In genomic region chr10:103580422-103580821, GRCh38 we compare ENCODE assay signal across 18 cellular contexts.
"Had no signal": no experiment of that assay in that cellular context is flagged by ENCODE, and none has a peak within 500 bp of the region (broad histone marks: within the 10 kb centered on the region; RNA-seq: fewer than 3 reads in every experiment).

No MANE protein-coding gene starts in this region.

- H3K9me3 Mint-ChIP-seq: activated CD4-positive, alpha-beta memory T cell treated with anti-CD3 and anti-CD28 coated beads, Interleukin-2, amount 10 ng/mL, durations not matched to agents 7 days and 5 days; activated naive CD4-positive, alpha-beta T cell treated with anti-CD3 and anti-CD28 coated beads, Interleukin-2, amount 50 U/mL, for 72 hours; activated T-cell treated with anti-CD3 and anti-CD28 coated beads, Interleukin-2, amount 50 U/mL, for 72 hours; naive thymus-derived CD8-positive, alpha-beta T cell had no signal

- ATAC-seq: activated CD4-positive, alpha-beta T cell treated with anti-CD3 and anti-CD28 coated beads for 36 hours; activated naive CD4-positive, alpha-beta T cell treated with anti-CD3 and anti-CD28 coated beads, Interleukin-2, amount 50 U/mL, for 72 hours; activated T-cell treated with anti-CD3 and anti-CD28 coated beads, Interleukin-2, amount 50 U/mL, for 72 hours; naive thymus-derived CD8-positive, alpha-beta T cell; T-helper 17 cell had no signal

- H3K36me3 Mint-ChIP-seq: activated naive CD4-positive, alpha-beta T cell treated with anti-CD3 and anti-CD28 coated beads, Interleukin-2, amount 50 U/mL, for 72 hours; naive thymus-derived CD8-positive, alpha-beta T cell had no signal

- H3K4me3 ChIP-seq: colonic mucosa, esophagus squamous epithelium, smooth muscle cell, upper lobe of left lung had no signal

- H3K27ac Mint-ChIP-seq: activated CD4-positive, alpha-beta memory T cell treated with anti-CD3 and anti-CD28 coated beads, Interleukin-2, amount 10 ng/mL, durations not matched to agents 7 days and 5 days; activated CD4-positive, alpha-beta T cell treated with anti-CD3 and anti-CD28 coated beads for 36 hours; activated naive CD4-positive, alpha-beta T cell treated with anti-CD3 and anti-CD28 coated beads, Interleukin-2, amount 50 U/mL, for 72 hours; activated T-cell treated with anti-CD3 and anti-CD28 coated beads, Interleukin-2, amount 50 U/mL, for 72 hours; naive thymus-derived CD8-positive, alpha-beta T cell; T-helper 17 cell had no signal

- H3K9me3 ChIP-seq: colonic mucosa, esophagus squamous epithelium, upper lobe of left lung had no signal

- H3K27ac ChIP-seq: colonic mucosa, esophagus squamous epithelium, upper lobe of left lung, WERI-Rb-1 had no signal

- H3K27me3 ChIP-seq: colonic mucosa had no signal

- H3K27me3 Mint-ChIP-seq: activated CD4-positive, alpha-beta T cell treated with anti-CD3 and anti-CD28 coated beads for 36 hours had no signal

- DNase-seq: activated CD4-positive, alpha-beta memory T cell treated with anti-CD3 and anti-CD28 coated beads, Interleukin-2, amount 10 ng/mL, durations not matched to agents 7 days and 5 days; activated CD4-positive, alpha-beta T cell treated with anti-CD3 and anti-CD28 coated beads for 36 hours; activated CD8-positive, alpha-beta memory T cell treated with anti-CD3 and anti-CD28 coated beads, Interleukin-2, amount 50 U/mL, for 4 hours; activated gamma-delta T cell; activated T-cell treated with anti-CD3 and anti-CD28 coated beads, Interleukin-2, amount 50 U/mL, for 72 hours; central memory CD4-positive, alpha-beta T cell; colonic mucosa; esophagus squamous epithelium; left cardiac atrium; naive thymus-derived CD8-positive, alpha-beta T cell; stimulated activated CD4-positive, alpha-beta T cell treated with anti-CD3 and anti-CD28 coated beads, Interleukin-4, amount 100 ng/mL, for 4 hours; stimulated activated CD8-positive, alpha-beta memory T cell treated with anti-CD3 and anti-CD28 coated beads, Interleukin-4, amount 100 ng/mL, for 48 hours; stimulated activated naive CD4-positive, alpha-beta T cell treated with Interleukin-2 at 50 U/mL for 16 hours; T-helper 17 cell; upper lobe of left lung; WERI-Rb-1 had no signal

- H3K4me3 Mint-ChIP-seq: activated CD4-positive, alpha-beta memory T cell treated with anti-CD3 and anti-CD28 coated beads, Interleukin-2, amount 10 ng/mL, durations not matched to agents 7 days and 5 days; activated CD4-positive, alpha-beta T cell treated with anti-CD3 and anti-CD28 coated beads for 36 hours; activated T-cell treated with anti-CD3 and anti-CD28 coated beads, Interleukin-2, amount 50 U/mL, for 72 hours; T-helper 17 cell had no signal

- H3K36me3 ChIP-seq: colonic mucosa, esophagus squamous epithelium, upper lobe of left lung had no signal
